Comparison of ENCODE assay signal across 8 cellular contexts in the genomic region with DNA sequence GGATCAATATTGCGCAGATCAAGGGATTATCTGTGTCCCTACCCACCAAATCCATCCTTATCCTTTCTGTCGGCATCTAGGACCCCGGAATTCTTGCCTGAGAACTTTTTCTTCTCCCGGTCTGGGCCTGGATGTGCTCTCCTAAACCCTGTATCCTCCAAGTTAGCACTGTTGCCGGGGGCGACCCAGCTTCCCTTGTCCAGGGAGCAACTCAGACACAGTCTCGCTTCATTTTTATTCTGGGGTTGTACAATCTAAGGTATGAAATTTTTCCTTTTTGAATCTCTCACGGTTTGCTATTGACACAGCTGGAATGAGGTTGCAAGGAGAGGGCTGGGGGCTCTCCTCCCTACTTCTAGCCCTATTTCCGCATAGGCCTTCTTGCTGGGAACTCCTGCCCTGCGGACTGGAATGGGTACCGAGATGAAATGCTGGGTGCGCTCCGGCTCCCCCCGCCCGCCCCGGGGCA. TPM values are rescaled to one million over a fixed set of nuclear protein-coding genes. Genes with fewer than 3 reads are reported as not detected.
DNase-seq lines count a peak whose midpoint lies in the region; ATAC-seq and TF ChIP-seq lines count a peak whose summit lies in the region.

No MANE protein-coding gene starts in this region.

- peak overlapping the region; percentile 64 to 77 for H3K27ac ChIP-seq in SK-N-SH (ENCODE audit: low read depth in 2 of 2, low read length in 1 of 2)

- no peaks in the 10 kb centered on the region for H3K9me3 Mint-ChIP-seq in activated CD4-positive, alpha-beta T cell treated with anti-CD3 and anti-CD28 coated beads, Interleukin-2, amount 10 ng/mL, durations not matched to agents 7 days and 5 days

- peak overlapping the region; percentile 91 for H3K4me2 ChIP-seq in SK-N-SH

- peaks cover 5% of the 10 kb centered on the region for H3F3A ChIP-seq in SK-N-SH (replicated peaks; ENCODE audit: insufficient read depth)

- H3K27me3 ChIP-seq in SK-N-SH (ENCODE audit: insufficient read depth), result no peaks in the 10 kb centered on the region; the same call in 1 of the 2 replicates

- H4K20me1 ChIP-seq in SK-N-SH (ENCODE audit: insufficient read depth), result no peaks in the 10 kb centered on the region

- peaks cover 0 to 14% of the 10 kb centered on the region in 2 experiments; a peak in 2 of 4 replicates for H3K4me1 ChIP-seq in SK-N-SH (ENCODE audit: control insufficient read depth in 1 of 2, insufficient read depth in 2 of 2, low read depth in 1 of 2, low read length in 1 of 2)

- peak overlapping the region; percentile 95 for H3K4me3 Mint-ChIP-seq in activated CD4-positive, alpha-beta T cell treated with anti-CD3 and anti-CD28 coated beads, Interleukin-2, amount 10 ng/mL, durations not matched to agents 7 days and 5 days

- no peak; a peak in 1 of 4 replicates for TF ChIP-seq EP300 in SK-N-SH (IDR thresholded peaks at IDR 0.05; ENCODE audit: borderline replicate concordance in 1 of 2, low read depth in 1 of 2, low read length in 1 of 2)

- H3K4me3 ChIP-seq in SK-N-SH (ENCODE audit: low read depth in 2 of 2, low read length in 1 of 2) (peak overlapping the region; percentile 78 to 84), fibroblast of villous mesenchyme (ENCODE audit: low read depth, low read length) (peak overlapping the region; percentile 82)

- peaks cover 7 to 10% of the 10 kb centered on the region in 2 experiments for H3K36me3 ChIP-seq in SK-N-SH (replicated peaks in 1 of 2; ENCODE audit: control insufficient read depth in 1 of 2, insufficient read depth in 2 of 2, low read length in 1 of 2)

- peaks cover 33% of the 10 kb centered on the region for H3K4me1 Mint-ChIP-seq in activated CD4-positive, alpha-beta T cell treated with anti-CD3 and anti-CD28 coated beads, Interleukin-2, amount 10 ng/mL, durations not matched to agents 7 days and 5 days

- H2AFZ ChIP-seq in SK-N-SH (ENCODE audit: low read depth), result peak overlapping the region; percentile 89

- H3K36me3 Mint-ChIP-seq in activated CD4-positive, alpha-beta T cell treated with anti-CD3 and anti-CD28 coated beads, Interleukin-2, amount 10 ng/mL, durations not matched to agents 7 days and 5 days (ENCODE audit: low read depth), result peaks cover 36% of the 10 kb centered on the region

- peaks cover 24% of the 10 kb centered on the region for H3K79me2 ChIP-seq in SK-N-SH (ENCODE audit: insufficient read depth)

- no peak for TF ChIP-seq RAD21 in SK-N-SH (IDR thresholded peaks at IDR 0.05; ENCODE audit: low read length)

- 19% methylated on average over 16 of the region's 16 CpGs for WGBS in SK-N-SH (ENCODE audit: low lambda C conversion rate)

- H3K9me3 ChIP-seq in SK-N-SH, result no peaks in the 10 kb centered on the region

- POLR2A ChIA-PET in activated CD4-positive, alpha-beta T cell treated with anti-CD3 and anti-CD28 coated beads, Interleukin-2, amount 10 ng/mL, durations not matched to agents 7 days and 5 days (lab: Charles Lee), result no interaction called here
- POLR2A ChIA-PET in SK-N-SH (lab: Yijun Ruan, JAX), result interaction anchor here (1.0 to 3.1 kb wide), 5 partner anchors 7 to 126 kb away, joined by 3 to 35 read pairs (median 4); partner anchors contain the start of genes APEX1, OSGEP, PIP4P1 and TEP1

- peak overlapping the region; percentile 79 for H3K9ac ChIP-seq in SK-N-SH

- CTCF ChIA-PET in activated CD4-positive, alpha-beta T cell treated with anti-CD3 and anti-CD28 coated beads, Interleukin-2, amount 10 ng/mL, durations not matched to agents 7 days and 5 days (lab: Charles Lee), result no interaction called here
- CTCF ChIA-PET in SK-N-SH (lab: Yijun Ruan, JAX), result interaction anchor here (0.8 to 1.6 kb wide), 2 partner anchors 18 to 140 kb away, joined by 5 read pairs; no protein-coding TSS in a partner anchor

- TF ChIP-seq CTCF in SK-N-SH (IDR thresholded peaks at IDR 0.05) (no peak), fibroblast of villous mesenchyme (IDR thresholded peaks at IDR 0.05; ENCODE audit: insufficient read depth, low read depth, low read length) (no peak)

- H3K27me3 Mint-ChIP-seq in activated CD4-positive, alpha-beta T cell treated with anti-CD3 and anti-CD28 coated beads, Interleukin-2, amount 10 ng/mL, durations not matched to agents 7 days and 5 days, result peaks cover 2% of the 10 kb centered on the region

- peak overlapping the region; percentile 97 for H3K27ac Mint-ChIP-seq in activated CD4-positive, alpha-beta T cell treated with anti-CD3 and anti-CD28 coated beads, Interleukin-2, amount 10 ng/mL, durations not matched to agents 7 days and 5 days

- H3K9me2 ChIP-seq in SK-N-SH, result no peaks in the 10 kb centered on the region

- intact Hi-C loops in sciatic nerve (cut with DNase I), result no loop called here

- no peak for DNase-seq in activated CD4-positive, alpha-beta T cell treated with anti-CD3 and anti-CD28 coated beads, Interleukin-2, amount 10 ng/mL, durations not matched to agents 7 days and 5 days
- no peak for DNase-seq in activated CD4-positive, alpha-beta T cell treated with anti-CD3 and anti-CD28 coated beads, Interleukin-2, amount 50 U/mL, for 4 hours
- DNase-seq in SK-N-SH, result no peak
- no peak for DNase-seq in fibroblast of villous mesenchyme (ENCODE audit: low read depth)
- DNase-seq in sciatic nerve (ENCODE audit: low spot score), result peak; percentile 63
- no peak for DNase-seq in cortex of kidney (lab: John Stamatoyannopoulos, UW)

- ATAC-seq in sciatic nerve, result peak; percentile 34
- no peak for ATAC-seq in HG02678 (IDR thresholded peaks at IDR 0.05; ENCODE audit: unreplicated experiment)
- no peak for ATAC-seq in HG03139 (IDR thresholded peaks at IDR 0.05; ENCODE audit: unreplicated experiment)

TF ChIP-seq in SK-N-SH, 30 proteins besides CTCF, POLR2A, EP300 and RAD21:
- TF ChIP-seq MAX (IDR thresholded peaks at IDR 0.05; ENCODE audit: low read depth), result no peak
- no peak for TF ChIP-seq SMC3 (IDR thresholded peaks at IDR 0.05; ENCODE audit: low read depth, low read length)
- TF ChIP-seq YY1 (IDR thresholded peaks at IDR 0.05; ENCODE audit: low read depth), result no peak
- TF ChIP-seq POLR2AphosphoS5 (IDR thresholded peaks at IDR 0.05; ENCODE audit: low read depth, low read length), result no peak
- TF ChIP-seq SIN3A (IDR thresholded peaks at IDR 0.05; ENCODE audit: borderline replicate concordance, low read depth, low read length), result no peak

RNA-seq across cellular contexts. Expression of gene PNP, which starts 0.4 kb away (rescaled TPM):
- total RNA-seq in activated CD4-positive, alpha-beta T cell treated with anti-CD3 and anti-CD28 coated beads, Interleukin-2, amount 10 ng/mL, durations not matched to agents 7 days and 5 days, result 100 to 1,000 TPM; 178 to 183 TPM
- 29.8 and 38.2 TPM in 2 replicates for polyA plus RNA-seq in SK-N-SH (2012; rRNA removed)
- polyA plus RNA-seq in SK-N-SH (2012; cell fraction: cytosol; rRNA removed), result 24.6 and 32.4 TPM in 2 replicates
- polyA plus RNA-seq in SK-N-SH (2012; cell fraction: nucleus; rRNA removed), result 21.8 and 41.6 TPM in 2 replicates
- total RNA-seq in fibroblast of villous mesenchyme (22.2 and 32.4 TPM in 2 replicates), sciatic nerve (34.2 TPM)

RNA-seq across cellular contexts. Expression of gene PIP4P1, which starts 7.6 kb away (rescaled TPM):
- 10 to 100 TPM; 33.9 to 40.8 TPM for total RNA-seq in activated CD4-positive, alpha-beta T cell treated with anti-CD3 and anti-CD28 coated beads, Interleukin-2, amount 10 ng/mL, durations not matched to agents 7 days and 5 days
- polyA plus RNA-seq in SK-N-SH (2012; rRNA removed), result 30.7 and 38.9 TPM in 2 replicates
- polyA plus RNA-seq in SK-N-SH (2012; cell fraction: cytosol; rRNA removed), result 19.5 and 25.1 TPM in 2 replicates
- 71.7 and 88.9 TPM in 2 replicates for polyA plus RNA-seq in SK-N-SH (2012; cell fraction: nucleus; rRNA removed)
- total RNA-seq in fibroblast of villous mesenchyme (20.7 and 35.4 TPM in 2 replicates), sciatic nerve (33.0 TPM)

RNA-seq across cellular contexts. Expression of gene APEX1, which starts 13.8 kb away (rescaled TPM):
- 100 to 1,000 TPM; 131 to 144 TPM for total RNA-seq in activated CD4-positive, alpha-beta T cell treated with anti-CD3 and anti-CD28 coated beads, Interleukin-2, amount 10 ng/mL, durations not matched to agents 7 days and 5 days
- 279 and 291 TPM in 2 replicates for polyA plus RNA-seq in SK-N-SH (2012; rRNA removed)
- polyA plus RNA-seq in SK-N-SH (2012; cell fraction: cytosol; rRNA removed), result 279 and 296 TPM in 2 replicates
- polyA plus RNA-seq in SK-N-SH (2012; cell fraction: nucleus; rRNA removed), result 294 and 297 TPM in 2 replicates
- total RNA-seq in fibroblast of villous mesenchyme (29.0 and 34.1 TPM in 2 replicates), sciatic nerve (68.0 TPM)

RNA-seq across cellular contexts. Expression of gene OSGEP, which starts 14.2 kb away (rescaled TPM):
- total RNA-seq in activated CD4-positive, alpha-beta T cell treated with anti-CD3 and anti-CD28 coated beads, Interleukin-2, amount 10 ng/mL, durations not matched to agents 7 days and 5 days, result 10 to 100 TPM; 58.5 to 59.8 TPM
- polyA plus RNA-seq in SK-N-SH (2012; rRNA removed), result 32.9 and 38.7 TPM in 2 replicates
- polyA plus RNA-seq in SK-N-SH (2012; cell fraction: cytosol; rRNA removed), result 18.2 and 24.9 TPM in 2 replicates
- polyA plus RNA-seq in SK-N-SH (2012; cell fraction: nucleus; rRNA removed), result 119 and 124 TPM in 2 replicates
- total RNA-seq in fibroblast of villous mesenchyme (36.3 and 41.2 TPM in 2 replicates), sciatic nerve (38.8 TPM)

RNA-seq across cellular contexts. Expression of gene KLHL33, which starts 32.8 kb away (rescaled TPM):
- under 1 TPM; 0.15 to 0.17 TPM for total RNA-seq in activated CD4-positive, alpha-beta T cell treated with anti-CD3 and anti-CD28 coated beads, Interleukin-2, amount 10 ng/mL, durations not matched to agents 7 days and 5 days
- not detected in 2 replicates for polyA plus RNA-seq in SK-N-SH (2012; rRNA removed)
- under 0.01 TPM in 1 of 2 replicates, not detected in the other for polyA plus RNA-seq in SK-N-SH (2012; cell fraction: cytosol; rRNA removed)
- 0.02 and 0.08 TPM in 2 replicates for polyA plus RNA-seq in SK-N-SH (2012; cell fraction: nucleus; rRNA removed)
- total RNA-seq in fibroblast of villous mesenchyme (under 0.01 and 0.43 TPM in 2 replicates), sciatic nerve (2.1 TPM)
